ENCODE assay signal across 14 cellular contexts in the genomic region with DNA sequence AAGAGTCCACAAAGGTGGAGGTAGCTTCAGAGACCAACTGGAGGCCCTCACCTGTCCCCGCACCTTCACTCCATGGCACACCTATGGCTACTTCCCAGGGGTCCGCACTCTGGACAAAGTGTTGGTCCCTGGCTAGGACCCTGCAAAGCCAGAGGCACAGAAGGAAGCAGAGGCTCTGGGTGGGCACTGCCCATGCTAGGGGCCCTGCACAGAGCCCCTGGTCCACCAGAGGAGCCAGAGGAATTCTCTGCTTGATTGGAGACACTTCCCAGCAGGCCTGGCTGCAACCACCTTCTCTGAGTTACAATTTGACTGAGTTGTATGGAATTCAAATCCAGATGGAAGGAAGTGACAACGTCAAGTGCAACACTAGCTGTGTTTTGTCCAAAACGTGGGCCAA.
"Had no signal": no experiment of that assay in that cellular context is flagged by ENCODE, and none has a peak within 500 bp of the region (broad histone marks: within the 10 kb centered on the region; RNA-seq: fewer than 3 reads in every experiment).

No MANE protein-coding gene starts in this region.

- H3K4me3 Mint-ChIP-seq: activated CD8-positive, alpha-beta memory T cell treated with anti-CD3 and anti-CD28 coated beads, Interleukin-2, amount 10 ng/mL, durations not matched to agents 7 days and 5 days; activated naive CD8-positive, alpha-beta T cell treated with anti-CD3 and anti-CD28 coated beads, Interleukin-2, amount 10 ng/mL, durations not matched to agents 7 days and 5 days; activated T-cell treated with anti-CD3 and anti-CD28 coated beads, Interleukin-2, amount 50 U/mL, for 24 hours; nephron progenitor cell had no signal

- H3K4me3 ChIP-seq: esophagus muscularis mucosa, mucosa of descending colon, skin epidermis, uterus had no signal

- H2AFZ ChIP-seq: parathyroid adenoma had no signal

- H3K4me1 ChIP-seq: parathyroid adenoma, uterus had no signal

- H3K9me3 ChIP-seq: esophagus muscularis mucosa, mucosa of descending colon, uterus had no signal

- H3K27ac ChIP-seq: esophagus muscularis mucosa, parathyroid adenoma, skin epidermis, uterus had no signal

- H3K9me3 Mint-ChIP-seq: activated naive CD8-positive, alpha-beta T cell treated with anti-CD3 and anti-CD28 coated beads, Interleukin-2, amount 10 ng/mL, durations not matched to agents 7 days and 5 days; activated T-cell treated with anti-CD3 and anti-CD28 coated beads, Interleukin-2, amount 50 U/mL, for 24 hours; nephron progenitor cell had no signal

- H3K36me3 ChIP-seq: esophagus muscularis mucosa, uterus had no signal

- DNase-seq: activated CD8-positive, alpha-beta memory T cell treated with anti-CD3 and anti-CD28 coated beads, Interleukin-2, amount 10 ng/mL, durations not matched to agents 7 days and 5 days; activated effector memory CD4-positive, alpha-beta T cell treated with Interleukin-2 at 50 U/mL for 16 hours; activated naive CD8-positive, alpha-beta T cell treated with anti-CD3 and anti-CD28 coated beads, Interleukin-2, amount 10 ng/mL, durations not matched to agents 7 days and 5 days; activated T-cell treated with anti-CD3 and anti-CD28 coated beads, Interleukin-2, amount 50 U/mL, for 24 hours; anterior cingulate cortex; head of caudate nucleus; nephron progenitor cell; retina; stimulated activated CD4-positive, alpha-beta T cell treated with anti-CD3 and anti-CD28 coated beads, Interleukin-4, amount 100 ng/mL, for 4 hours; uterus had no signal

- ATAC-seq: activated CD8-positive, alpha-beta memory T cell treated with anti-CD3 and anti-CD28 coated beads, Interleukin-2, amount 10 ng/mL, durations not matched to agents 7 days and 5 days; mucosa of descending colon had no signal

- H3K27me3 ChIP-seq: esophagus muscularis mucosa, uterus had no signal

- H3K9ac ChIP-seq: parathyroid adenoma had no signal

- H3K27ac Mint-ChIP-seq: activated CD8-positive, alpha-beta memory T cell treated with anti-CD3 and anti-CD28 coated beads, Interleukin-2, amount 10 ng/mL, durations not matched to agents 7 days and 5 days; activated naive CD8-positive, alpha-beta T cell treated with anti-CD3 and anti-CD28 coated beads, Interleukin-2, amount 10 ng/mL, durations not matched to agents 7 days and 5 days; activated T-cell treated with anti-CD3 and anti-CD28 coated beads, Interleukin-2, amount 50 U/mL, for 24 hours; nephron progenitor cell had no signal
